Comparison of ENCODE assay signal across 8 cellular contexts in the genomic region with DNA sequence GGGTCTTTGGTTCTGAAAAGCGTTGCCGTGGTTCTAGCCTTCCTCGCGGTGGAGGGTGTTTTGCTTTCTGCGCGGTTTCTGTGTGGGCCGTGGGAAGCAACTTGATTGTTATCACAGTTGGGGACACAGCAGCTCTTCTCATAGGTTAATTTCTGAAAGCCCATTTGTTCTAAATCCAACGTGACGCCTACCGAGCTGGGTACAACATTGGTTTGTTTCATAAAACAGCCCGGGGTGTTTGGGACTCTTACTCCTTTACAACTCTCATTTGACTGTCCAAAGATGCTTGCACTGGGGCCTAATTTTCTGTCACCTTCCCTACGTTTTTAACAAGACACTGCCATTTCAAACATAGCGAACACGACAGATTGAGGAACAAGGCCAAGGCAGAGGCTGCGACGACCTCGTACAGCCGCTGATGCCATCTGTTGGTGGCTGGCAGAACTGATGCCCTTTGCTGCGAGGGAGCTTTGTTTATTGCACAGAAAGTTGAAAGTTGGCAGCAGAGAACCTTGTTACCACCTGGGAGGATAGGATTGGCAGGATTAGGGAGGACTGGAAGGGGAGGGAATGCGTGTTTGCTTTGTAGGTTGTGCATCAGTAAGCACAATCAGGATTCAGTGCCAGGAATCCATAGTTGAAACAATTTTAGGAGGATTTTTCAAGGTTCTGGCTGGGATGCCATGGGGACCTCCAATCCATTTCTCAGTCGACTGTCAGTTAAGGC.
DNase-seq lines count a peak whose midpoint lies in the region; ATAC-seq, FAIRE-seq and TF ChIP-seq lines count a peak whose summit lies in the region.

No MANE protein-coding gene starts in this region.

- no peak for TF ChIP-seq EP300 in sigmoid colon (IDR thresholded peaks at IDR 0.05)

- H3K4me1 ChIP-seq in right cardiac atrium (ENCODE audit: control insufficient read depth, insufficient read depth, low read length): peaks cover 2% of the 10 kb centered on the region
- H3K4me1 ChIP-seq in sigmoid colon: peaks cover 0 to 15% (median 4%) of the 10 kb centered on the region in 4 donors

- H3K4me3 ChIP-seq in right cardiac atrium (ENCODE audit: low read length) (no peak overlapping the region), sigmoid colon (no peak overlapping the region)

- peaks cover 0 to 5% (median 5%) of the 10 kb centered on the region in 3 donors for H3K27me3 Mint-ChIP-seq in CD14-positive monocyte (ENCODE audit: low read depth in 3 of 3)

- H3K4me3 Mint-ChIP-seq in CD14-positive monocyte: peak overlapping the region; percentile 65 to 81

- no peaks in the 10 kb centered on the region for H3K27me3 ChIP-seq in right cardiac atrium (ENCODE audit: control insufficient read depth, insufficient read depth)
- no peaks in the 10 kb centered on the region for H3K27me3 ChIP-seq in sigmoid colon

- H3K36me3 Mint-ChIP-seq in CD14-positive monocyte: peaks cover 3 to 5% of the 10 kb centered on the region in 2 donors

- ATAC-seq in right cardiac atrium (peak; percentile 68 to 81), HG03521 (IDR thresholded peaks at IDR 0.05; ENCODE audit: unreplicated experiment) (no peak)

- no peaks in the 10 kb centered on the region for H3K9me3 ChIP-seq in right cardiac atrium (ENCODE audit: control insufficient read depth, low read length)
- H3K9me3 ChIP-seq in sigmoid colon: no peaks in the 10 kb centered on the region

- intact Hi-C loops in CD14-positive monocyte (cut with micrococcal nuclease) (loop anchor here (2.0 to 10.0 kb wide), 4 partner anchors 33 to 101 kb away; a partner anchor contains a TSS), right cardiac atrium (cut with DNase I) (loop anchor here (2.0 to 5.0 kb wide), 3 partner anchors 97 to 132 kb away; a partner anchor contains a TSS), sigmoid colon (cut with DNase I) (loop anchor here (1.0 kb wide), 1 partner anchor 97 kb away; no protein-coding TSS in a partner anchor)

- TF ChIP-seq CTCF in CD14-positive monocyte (IDR thresholded peaks at IDR 0.05) (peak; percentile 89), sigmoid colon (IDR thresholded peaks at IDR 0.05) (peak; percentile 46 to 86 (median 80))

- H3K27ac ChIP-seq in angular gyrus (ENCODE audit: low read depth, low read length) (peak overlapping the region; percentile 14), right cardiac atrium (ENCODE audit: low read length) (peak overlapping the region; percentile 85), sigmoid colon (peak overlapping the region; percentile 14 to 66 (median 36))

- no peaks in the 10 kb centered on the region for H3K36me3 ChIP-seq in sigmoid colon

- DNase-seq in CD14-positive monocyte (ENCODE audit: low spot score) (peak; percentile 80), H54 (ENCODE audit: insufficient read length, low spot score) (peak; percentile 65), NCI-H187 treated with DMSO at 0.1 percent for 48 hours (lab: John Stamatoyannopoulos, UW) (peak; percentile 22), T-helper 22 cell (ENCODE audit: low read depth) (peak; percentile 64), right cardiac atrium (peak; percentile 72 to 92 (median 90)), sigmoid colon (peak; percentile 82)

- peak overlapping the region in 5 of 7 donors; percentile 17 to 84 (median 72) for H3K27ac Mint-ChIP-seq in CD14-positive monocyte

- peak; percentile 75 for FAIRE-seq in H54 (lab: Jason Lieb, UNC)

- H3K9me3 Mint-ChIP-seq in CD14-positive monocyte: no peaks in the 10 kb centered on the region

- WGBS in right cardiac atrium: 35% methylated on average over 21 of the region's 21 CpGs
- WGBS in sigmoid colon, 2 donors: 38 to 47% methylated on average over 21 of the region's 21 CpGs

- peaks cover 33% of the 10 kb centered on the region for H3K4me1 Mint-ChIP-seq in CD14-positive monocyte

- TF ChIP-seq POLR2A in H54 (IDR thresholded peaks at IDR 0.05; ENCODE audit: low read depth, low read length): no peak
- no peak for TF ChIP-seq POLR2A in sigmoid colon (IDR thresholded peaks at IDR 0.05)

Comparison
In these comparisons a context has a peak if more than half of its experiments do, and no peak if none do; other contexts are left out.
1. DNase-seq: peak in every context shown above with its lines; median percentile 90 in right cardiac atrium; 82 in sigmoid colon; 80 in CD14-positive monocyte; 65 in H54; 64 in T-helper 22 cell; 22 in NCI-H187 treated with DMSO at 0.1 percent for 48 hours.
2. H3K27ac ChIP-seq: peak in every context shown above with its lines; median percentile 85 in right cardiac atrium; 36 in sigmoid colon; 14 in angular gyrus.